ENCODE assay signal across 26 cellular contexts in the genomic region with DNA sequence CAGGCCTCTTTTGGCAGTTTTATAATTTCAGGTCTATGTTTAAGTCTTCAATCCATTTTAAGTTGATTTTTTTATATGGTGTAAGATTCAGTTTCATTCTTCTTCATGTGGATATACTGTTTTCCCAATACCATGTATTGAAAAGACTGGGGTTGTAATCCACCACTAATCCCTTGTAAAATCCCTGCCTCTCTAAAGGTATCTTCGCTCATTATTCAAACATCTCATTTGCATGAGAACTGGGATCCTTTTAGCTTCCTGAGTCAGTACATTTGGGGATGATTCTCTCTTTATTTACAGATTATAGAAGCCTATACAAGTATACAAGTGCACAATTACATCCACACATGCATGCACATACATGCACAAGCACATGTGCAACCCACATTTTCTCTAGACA.
"Had no signal": no experiment of that assay in that cellular context is flagged by ENCODE, and none has a peak within 500 bp of the region (broad histone marks: within the 10 kb centered on the region; RNA-seq: fewer than 3 reads in every experiment).

No MANE protein-coding gene starts in this region.

- H3K9me3 ChIP-seq: colonic mucosa, esophagus muscularis mucosa, gastroesophageal sphincter, heart left ventricle, mucosa of descending colon, ovary, psoas muscle, thoracic aorta, tibial nerve, upper lobe of left lung had no signal

- ATAC-seq: gastroesophageal sphincter; left lobe of liver; mucosa of descending colon; psoas muscle; stimulated activated naive B cell treated with anti-CD40 and anti-IgM and Interleukin-4, amounts not matched to agents 10 μg/mL and 1 μg/mL and 100 μg/mL, for 72 hours had no signal

- DNase-seq: colonic mucosa; effector CD8-positive, alpha-beta T cell; endodermal cell; foreskin keratinocyte; heart left ventricle; kidney; mesenchymal stem cell; mucosa of descending colon; naive B cell; occipital lobe; ovary; posterior cingulate gyrus; psoas muscle; right cardiac atrium; small intestine; stimulated activated CD4-positive, alpha-beta T cell treated with anti-CD3 and anti-CD28 coated beads, Interleukin-15, amount 100 ng/mL, for 24 hours; stimulated activated CD4-positive, alpha-beta T cell treated with anti-CD3 and anti-CD28 coated beads, Interleukin-2, amount 100 ng/mL, for 48 hours; stimulated activated naive B cell treated with anti-CD40 and anti-IgM and Interleukin-4, amounts not matched to agents 10 μg/mL and 1 μg/mL and 100 μg/mL, for 72 hours; upper lobe of left lung had no signal

- H3K4me3 ChIP-seq: colonic mucosa, esophagus muscularis mucosa, gastroesophageal sphincter, heart left ventricle, hepatocyte, mucosa of descending colon, ovary, psoas muscle, thoracic aorta, tibial nerve, upper lobe of left lung had no signal

- H3K27ac ChIP-seq: colonic mucosa, epithelial cell of prostate, esophagus muscularis mucosa, foreskin keratinocyte, gastroesophageal sphincter, hepatocyte, ovary, psoas muscle, thoracic aorta, tibial nerve had no signal

- H3K4me1 ChIP-seq: gastroesophageal sphincter, psoas muscle had no signal

- H3K4me2 ChIP-seq: hepatocyte had no signal

- H3K79me2 ChIP-seq: hepatocyte had no signal

- H3K27me3 ChIP-seq: colonic mucosa, esophagus muscularis mucosa, gastroesophageal sphincter, heart left ventricle, hepatocyte, ovary, tibial nerve, upper lobe of left lung had no signal

- H2AFZ ChIP-seq: hepatocyte had no signal

- H3K36me3 ChIP-seq: colonic mucosa, esophagus muscularis mucosa, gastroesophageal sphincter, heart left ventricle, ovary, thoracic aorta, tibial nerve, upper lobe of left lung had no signal
